In genomic region chr2:74975016-74975415, GRCh38 we compare ENCODE assay signal across 15 cellular contexts. TPM values are rescaled to one million over a fixed set of nuclear protein-coding genes. Genes with fewer than 3 reads are reported as not detected.
DNase-seq lines count a peak whose midpoint lies in the region; FAIRE-seq and TF ChIP-seq lines count a peak whose summit lies in the region.
"Had no signal": no experiment of that assay in that cellular context is flagged by ENCODE, and none has a peak within 500 bp of the region (broad histone marks: within the 10 kb centered on the region; RNA-seq: fewer than 3 reads in every experiment).

No MANE protein-coding gene starts in this region.

- DNase-seq in GM12891 (ENCODE audit: insufficient read length, low spot score) = no peak
- DNase-seq in NCI-H524 treated with DMSO at 0.1 percent for 48 hours (lab: John Stamatoyannopoulos, UW) = peak; percentile 22
- peak; percentile 90 for DNase-seq in WERI-Rb-1
- peak; percentile 18 for DNase-seq in myocyte (ENCODE audit: low read depth)
- no peak for DNase-seq in nephron progenitor cell
- DNase-seq in inferior parietal cortex (ENCODE audit: extremely low spot score) = no peak
- DNase-seq in NCI-H2196 (lab: John Stamatoyannopoulos, UW; ENCODE audit: unreplicated experiment) = no peak
- DNase-seq: ACHN, Caco-2, DMS53, NCI-H1694, NCI-H446 treated with DMSO at 0.1 percent for 48 hours, RPMI8226, SIG-M5 had no signal

- no peak overlapping the region; the same call in 1 of the 2 replicates for H3K27ac ChIP-seq in WERI-Rb-1

- TF ChIP-seq CTCF in WERI-Rb-1 (IDR thresholded peaks at IDR 0.05; ENCODE audit: low read depth, low read length) = no peak
- TF ChIP-seq CTCF in nephron progenitor cell (IDR thresholded peaks at IDR 0.05) = no peak

- H3K27me3 Mint-ChIP-seq in nephron progenitor cell (ENCODE audit: low read depth, poor library complexity) = no peaks in the 10 kb centered on the region

- H3K9me3 Mint-ChIP-seq in nephron progenitor cell = no peaks in the 10 kb centered on the region
- H3K9me3 Mint-ChIP-seq: T-helper 1 cell treated with Interleukin-12 subunit alpha and Interleukin-12 subunit beta and Interleukin-4 antibody, amounts not matched to agents 30 μg/mL and 1 μg/mL, for 36 hours had no signal

- H3K4me3 ChIP-seq in WERI-Rb-1 (ENCODE audit: low read depth, low read length) = no peak overlapping the region

- H3K27ac Mint-ChIP-seq in nephron progenitor cell = no peak overlapping the region
- H3K27ac Mint-ChIP-seq: T-helper 1 cell treated with Interleukin-12 subunit alpha and Interleukin-12 subunit beta and Interleukin-4 antibody, amounts not matched to agents 30 μg/mL and 1 μg/mL, for 36 hours had no signal

- H3K36me3 ChIP-seq in WERI-Rb-1 = no peaks in the 10 kb centered on the region

- peaks cover 9% of the 10 kb centered on the region for H3K36me3 Mint-ChIP-seq in nephron progenitor cell (ENCODE audit: low read depth)

- no peaks in the 10 kb centered on the region for H3K4me1 Mint-ChIP-seq in nephron progenitor cell

- peaks cover 2% of the 10 kb centered on the region for H3K9me3 ChIP-seq in WERI-Rb-1 (ENCODE audit: severe bottlenecking)
- H3K9me3 ChIP-seq: Caco-2 had no signal

- no peak for TF ChIP-seq POLR2A in GM12891 (IDR thresholded peaks at IDR 0.05; ENCODE audit: low read depth, low read length)

- peak; percentile 5 for FAIRE-seq in GM12891 (lab: Jason Lieb, UNC)

- no peak overlapping the region for H3K4me3 Mint-ChIP-seq in nephron progenitor cell
- H3K4me3 Mint-ChIP-seq: T-helper 1 cell treated with Interleukin-12 subunit alpha and Interleukin-12 subunit beta and Interleukin-4 antibody, amounts not matched to agents 30 μg/mL and 1 μg/mL, for 36 hours had no signal

- H3K27me3 ChIP-seq in WERI-Rb-1 (ENCODE audit: insufficient read depth, low read depth, severe bottlenecking) = no peaks in the 10 kb centered on the region

TF ChIP-seq in GM12891, 5 proteins besides CTCF, POLR2A, EP300 and RAD21:
- TF ChIP-seq POU2F2 (IDR thresholded peaks at IDR 0.05; ENCODE audit: low read depth, low read length) = no peak
- no peak for TF ChIP-seq POLR2AphosphoS5 (IDR thresholded peaks at IDR 0.05; ENCODE audit: low read depth, low read length)
- no peak for TF ChIP-seq PAX5 (IDR thresholded peaks at IDR 0.05; ENCODE audit: insufficient read depth, low read length, severe bottlenecking)
- TF ChIP-seq SPI1 (IDR thresholded peaks at IDR 0.05; ENCODE audit: low read depth, low read length) = no peak
- TF ChIP-seq TAF1 (IDR thresholded peaks at IDR 0.05; ENCODE audit: low read depth, low read length) = no peak

RNA-seq across cellular contexts. Expression of gene POLE4, which starts 16.6 kb away (rescaled TPM):
- 58.9 TPM for polyA plus RNA-seq in GM12891 (2012; ENCODE audit: low read depth, missing spikeins)
- total RNA-seq in myocyte = 16.5 and 16.7 TPM in 2 replicates
- 59.9 TPM for polyA plus RNA-seq in myocyte (2012)

Comparison
In these comparisons a context has a peak if more than half of its experiments do, and no peak if none do; other contexts are left out.
1. DNase-seq: peak in NCI-H524 treated with DMSO at 0.1 percent for 48 hours (single experiment), WERI-Rb-1 (single experiment) and myocyte (single experiment); none in GM12891 (single experiment), nephron progenitor cell (single experiment), inferior parietal cortex (single experiment) and NCI-H2196 (single experiment).